Comparison of ENCODE assay signal across 6 cellular contexts in genomic region chr11:125274774-125275173, GRCh38.
"Had no signal": no experiment of that assay in that cellular context is flagged by ENCODE, and none has a peak within 500 bp of the region (broad histone marks: within the 10 kb centered on the region; RNA-seq: fewer than 3 reads in every experiment).

No MANE protein-coding gene starts in this region.

- DNase-seq: H9, HCEC 1CT, KG1 had no signal

- ATAC-seq: GM23338, HepG2 had no signal

- H2AFZ ChIP-seq: GM23338 had no signal

- H3K4me3 ChIP-seq: GM23338 had no signal

- H3K4me2 ChIP-seq: GM23338 had no signal

- H3K27ac ChIP-seq: HL-60 had no signal
